Comparison of ENCODE assay signal across 2 cellular contexts in genomic region chr13:50797081-50797480, GRCh38.
TF ChIP-seq lines count a peak whose summit lies in the region.

No MANE protein-coding gene starts in this region.

TF ChIP-seq in K562, 482 proteins besides CTCF, POLR2A, EP300 and RAD21:
- TF ChIP-seq KLF1 (tag; IDR thresholded peaks at IDR 0.05) (no peak), HNRNPH1 (optimal IDR thresholded peaks at IDR 0.05; ENCODE audit: low read depth, low read length) (no peak), BHLHE40 (IDR thresholded peaks at IDR 0.05; ENCODE audit: low read length) (no peak), ZFP91 (CRISPR knock-in tag; IDR thresholded peaks at IDR 0.05) (no peak), KLF6 (CRISPR knock-in tag; IDR thresholded peaks at IDR 0.05; ENCODE audit: borderline replicate concordance) (no peak), ZNF165 (CRISPR knock-in tag; IDR thresholded peaks at IDR 0.05; ENCODE audit: borderline replicate concordance) (no peak), ZNF318 (IDR thresholded peaks at IDR 0.05; ENCODE audit: borderline replicate concordance in 1 of 2, low read depth in 1 of 2) (no peak), SNIP1 (IDR thresholded peaks at IDR 0.05; ENCODE audit: low read depth) (no peak)

TF ChIP-seq in endothelial cell of umbilical vein, 7 proteins besides CTCF, POLR2A, EP300 and RAD21:
- no peak for TF ChIP-seq MAX (IDR thresholded peaks at IDR 0.05; ENCODE audit: insufficient read depth, insufficient read length)
- no peak for TF ChIP-seq FOS (IDR thresholded peaks at IDR 0.05; ENCODE audit: borderline replicate concordance, insufficient read depth, low read length)
- no peak for TF ChIP-seq POLR2AphosphoS5 (IDR thresholded peaks at IDR 0.05; ENCODE audit: insufficient read depth, low read depth, low read length)
- no peak for TF ChIP-seq EZH2 (IDR thresholded peaks at IDR 0.05; ENCODE audit: borderline replicate concordance, low read depth, low read length, severe bottlenecking)
- no peak for TF ChIP-seq GATA2 (IDR thresholded peaks at IDR 0.05; ENCODE audit: insufficient read depth, insufficient read length, low read depth, low read length)
- no peak for TF ChIP-seq MYC (IDR thresholded peaks at IDR 0.05; ENCODE audit: low read depth, low read length)
- no peak for TF ChIP-seq JUN (IDR thresholded peaks at IDR 0.05; ENCODE audit: borderline replicate concordance, insufficient read depth, insufficient read length, low read depth)
